In the genomic region with DNA sequence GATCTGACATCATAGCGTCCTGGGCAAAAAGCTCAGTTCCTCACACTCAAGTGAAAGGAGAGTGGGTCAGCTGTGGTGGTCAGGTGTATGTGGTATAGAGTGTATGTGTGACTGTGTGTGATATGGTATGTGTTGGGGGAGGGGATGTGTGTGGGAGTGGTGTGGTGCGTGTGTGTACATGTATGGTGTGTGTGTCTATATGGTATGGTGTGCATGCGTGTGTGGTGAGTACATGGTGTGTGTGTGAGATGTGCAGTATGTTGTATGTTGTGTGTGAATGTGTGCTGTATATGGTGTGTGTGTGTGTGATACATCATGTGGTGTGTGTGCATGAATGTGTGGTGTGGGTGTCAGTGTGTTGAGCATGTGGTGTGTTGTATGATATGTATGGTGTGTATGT, we compare ENCODE assay signal across 19 cellular contexts. TPM values are rescaled to one million over a fixed set of nuclear protein-coding genes. Genes with fewer than 3 reads are reported as not detected.
DNase-seq lines count a peak whose midpoint lies in the region; ATAC-seq, FAIRE-seq and TF ChIP-seq lines count a peak whose summit lies in the region.
"Had no signal": no experiment of that assay in that cellular context is flagged by ENCODE, and none has a peak within 500 bp of the region (broad histone marks: within the 10 kb centered on the region; RNA-seq: fewer than 3 reads in every experiment).

No MANE protein-coding gene starts in this region.

- no peaks in the 10 kb centered on the region for H3K36me3 Mint-ChIP-seq in stimulated activated effector memory CD8-positive, alpha-beta T cell treated with anti-CD3 and anti-CD28 coated beads, Interleukin-12 subunit alpha, Interleukin-12 subunit beta, amount 100 ng/mL, for 72 hours

- H3K9ac ChIP-seq in GM12878 (ENCODE audit: control insufficient read depth, insufficient read depth, low read length): no peak overlapping the region
- H3K9ac ChIP-seq in mesenchymal stem cell (ENCODE audit: low read length): no peak overlapping the region

- H3K4me2 ChIP-seq in GM12878 (ENCODE audit: control insufficient read depth, insufficient read depth) (no peak overlapping the region), mesenchymal stem cell (ENCODE audit: low read length, poor library complexity, severe bottlenecking) (no peak overlapping the region)

- in situ Hi-C loops in GM12878 (cut with MboI): no loop called here

- H3K36me3 ChIP-seq in HEK293 (ENCODE audit: control insufficient read depth in 2 of 2, insufficient read depth in 1 of 2, low read length in 2 of 2) (no peaks in the 10 kb centered on the region), GM12878 (ENCODE audit: control insufficient read depth in 2 of 2, insufficient read depth in 2 of 2, low read length in 1 of 2) (no peaks in the 10 kb centered on the region), mesenchymal stem cell (ENCODE audit: control insufficient read depth in 1 of 2, insufficient read depth in 2 of 2, low read depth in 1 of 2, low read length in 2 of 2) (no peaks in the 10 kb centered on the region)
- H3K36me3 ChIP-seq: BE2C had no signal

- ATAC-seq in GM12878 (no peak), GM21367 (IDR thresholded peaks at IDR 0.05; ENCODE audit: unreplicated experiment) (no peak)
- ATAC-seq in stimulated activated effector memory CD8-positive, alpha-beta T cell treated with anti-CD3 and anti-CD28 coated beads, Interleukin-12 subunit alpha, Interleukin-12 subunit beta, amount 100 ng/mL, for 72 hours: peak; percentile 26
- ATAC-seq: HCT116 had no signal

- no peak overlapping the region for H2AK5ac ChIP-seq in mesenchymal stem cell (ENCODE audit: low read length, severe bottlenecking)

- no peak overlapping the region for H3K14ac ChIP-seq in mesenchymal stem cell (ENCODE audit: low read length in 2 of 2)

- H3K4me1 ChIP-seq in HEK293 (ENCODE audit: control insufficient read depth, insufficient read depth, low read length) (no peaks in the 10 kb centered on the region), GM12878 (ENCODE audit: control insufficient read depth, insufficient read depth, low read length) (no peaks in the 10 kb centered on the region), mesenchymal stem cell (ENCODE audit: control insufficient read depth, insufficient read depth, low read depth, low read length) (no peaks in the 10 kb centered on the region)
- H3K4me1 ChIP-seq: BE2C had no signal

- RAD21 ChIA-PET in GM12878 (lab: Charles Lee; ENCODE audit: unreplicated experiment): no interaction called here

- H2BK120ac ChIP-seq in mesenchymal stem cell (ENCODE audit: low read depth, low read length): no peak overlapping the region

- DNase-seq in GM12878 (ENCODE audit: low read depth, low spot score): no peak
- DNase-seq in mesenchymal stem cell: no peak
- DNase-seq in stimulated activated effector memory CD8-positive, alpha-beta T cell treated with anti-CD3 and anti-CD28 coated beads, Interleukin-12 subunit alpha, Interleukin-12 subunit beta, amount 100 ng/mL, for 72 hours (ENCODE audit: low spot score in 2 of 2): no peak
- DNase-seq in NCI-H510A (lab: John Stamatoyannopoulos, UW): no peak
- no peak for DNase-seq in stimulated activated CD8-positive, alpha-beta memory T cell treated with anti-CD3 and anti-CD28 coated beads, Interleukin-4, amount 100 ng/mL, for 48 hours
- DNase-seq: BE2C; CD4-positive, alpha-beta memory T cell; DMS79 had no signal

- TF ChIP-seq EP300 in GM12878 (IDR thresholded peaks at IDR 0.05; ENCODE audit: borderline replicate concordance in 1 of 2, control insufficient read depth in 1 of 2, low read depth in 2 of 2, low read length in 2 of 2): no peak

- no peak for TF ChIP-seq POLR2A in GM12878 (IDR thresholded peaks at IDR 0.05; ENCODE audit: low read depth, low read length)

- no peak overlapping the region for H2BK15ac ChIP-seq in mesenchymal stem cell (ENCODE audit: low read depth, poor library complexity, severe bottlenecking)

- H2BK12ac ChIP-seq in mesenchymal stem cell (ENCODE audit: low read length in 2 of 2): no peak overlapping the region

- POLR2A ChIA-PET in HEK293 (lab: Yijun Ruan, JAX): no interaction called here
- POLR2A ChIA-PET in GM12878 (lab: Charles Lee): no interaction called here

- H3K4me3 ChIP-seq in HEK293 (ENCODE audit: low read depth, low read length): no peak overlapping the region
- no peak overlapping the region for H3K4me3 ChIP-seq in GM12878
- H3K4me3 ChIP-seq in mesenchymal stem cell (ENCODE audit: insufficient read depth in 1 of 2, low read depth in 1 of 2, low read length in 2 of 2): no peak overlapping the region

- H4K8ac ChIP-seq in mesenchymal stem cell (ENCODE audit: low read length): no peak overlapping the region

- H3K27me3 ChIP-seq in GM12878 (replicated peaks in 1 of 2; ENCODE audit: control insufficient read depth in 2 of 2, insufficient read depth in 2 of 2, low read length in 1 of 2) (no peaks in the 10 kb centered on the region), mesenchymal stem cell (ENCODE audit: control insufficient read depth in 1 of 2, insufficient read depth in 1 of 2, low read length in 2 of 2) (peaks cover 7 to 12% of the 10 kb centered on the region in 2 experiments)
- H3K27me3 ChIP-seq: BE2C had no signal

- FAIRE-seq in GM12878 (lab: Jason Lieb, UNC): peak; percentile 23
- FAIRE-seq: A204.1, GM12892, GM19239, H54 had no signal

- no peak overlapping the region for H3K27ac ChIP-seq in HEK293 (ENCODE audit: extremely low read depth, low read depth, low read length)
- H3K27ac ChIP-seq in GM12878 (ENCODE audit: control insufficient read depth, insufficient read depth): no peak overlapping the region
- H3K27ac ChIP-seq in mesenchymal stem cell (ENCODE audit: low read length, poor library complexity, severe bottlenecking): no peak overlapping the region
- H3K27ac ChIP-seq: C4-2B had no signal

- H3K18ac ChIP-seq in mesenchymal stem cell (ENCODE audit: low read depth in 1 of 2, low read length in 2 of 2): no peak overlapping the region

- no peak overlapping the region for H3K27ac Mint-ChIP-seq in stimulated activated effector memory CD8-positive, alpha-beta T cell treated with anti-CD3 and anti-CD28 coated beads, Interleukin-12 subunit alpha, Interleukin-12 subunit beta, amount 100 ng/mL, for 72 hours
- H3K27ac Mint-ChIP-seq: CD4-positive, alpha-beta memory T cell had no signal

- SMC1A ChIA-PET in GM12878 (lab: Charles Lee; ENCODE audit: uncharacterized antibody, unreplicated experiment): no interaction called here

- H4K91ac ChIP-seq in mesenchymal stem cell (ENCODE audit: low read length): peak overlapping the region; percentile 20

- BruUV-seq in GM12878 (replicated peaks; lab: Mats Ljungman, UMichigan): no TSS peak

- H4K20me1 ChIP-seq in GM12878 (ENCODE audit: control insufficient read depth, insufficient read depth): no peaks in the 10 kb centered on the region

- H3K23ac ChIP-seq in mesenchymal stem cell (ENCODE audit: low read length in 2 of 2): no peak overlapping the region

- no peaks in the 10 kb centered on the region for H3K79me2 ChIP-seq in GM12878 (ENCODE audit: control insufficient read depth, insufficient read depth, low read length)

- CTCF ChIA-PET in HEK293 (lab: Yijun Ruan, JAX): no interaction called here
- CTCF ChIA-PET in GM12878 (lab: Yijun Ruan, JAX): no interaction called here

- H2BK5ac ChIP-seq in mesenchymal stem cell (ENCODE audit: low read depth, low read length, poor library complexity, severe bottlenecking): no peak overlapping the region

- H3K79me1 ChIP-seq in mesenchymal stem cell (replicated peaks; ENCODE audit: low read length, poor library complexity, severe bottlenecking): no peaks in the 10 kb centered on the region

- no peak overlapping the region for H2AFZ ChIP-seq in GM12878 (ENCODE audit: control insufficient read depth, low read depth, low read length)
- no peak overlapping the region for H2AFZ ChIP-seq in mesenchymal stem cell (ENCODE audit: low read depth, low read length)

- WGBS in GM12878 (ENCODE audit: insufficient coverage, insufficient replicate concordance, low lambda C conversion rate, missing lambda C conversion rate): 72% methylated on average over 3 of the region's 3 CpGs
- WGBS in mesenchymal stem cell: 86% methylated on average over 3 of the region's 3 CpGs

- no peaks in the 10 kb centered on the region for H3K4me1 Mint-ChIP-seq in stimulated activated effector memory CD8-positive, alpha-beta T cell treated with anti-CD3 and anti-CD28 coated beads, Interleukin-12 subunit alpha, Interleukin-12 subunit beta, amount 100 ng/mL, for 72 hours
- H3K4me1 Mint-ChIP-seq: CD4-positive, alpha-beta memory T cell had no signal

- TF ChIP-seq RAD21 in GM12878 (IDR thresholded peaks at IDR 0.05; ENCODE audit: insufficient read depth, low read depth, low read length): no peak

- no peak overlapping the region for H3K4me3 Mint-ChIP-seq in stimulated activated effector memory CD8-positive, alpha-beta T cell treated with anti-CD3 and anti-CD28 coated beads, Interleukin-12 subunit alpha, Interleukin-12 subunit beta, amount 100 ng/mL, for 72 hours
- H3K4me3 Mint-ChIP-seq: CD4-positive, alpha-beta memory T cell had no signal

- H3K9me3 Mint-ChIP-seq in stimulated activated effector memory CD8-positive, alpha-beta T cell treated with anti-CD3 and anti-CD28 coated beads, Interleukin-12 subunit alpha, Interleukin-12 subunit beta, amount 100 ng/mL, for 72 hours: peaks cover 7% of the 10 kb centered on the region

- intact Hi-C loops in GM12878 (cut with micrococcal nuclease; ENCODE audit: unreplicated experiment): no loop called here

- no peak for TF ChIP-seq CTCF in HEK293 (tag by site-specific recombination; IDR thresholded peaks at IDR 0.05)
- no peak for TF ChIP-seq CTCF in GM12878 (IDR thresholded peaks at IDR 0.05 in 2 of 3, conservative IDR thresholded peaks at IDR 0.05 in 1 of 3; ENCODE audit: control insufficient read depth in 2 of 3, extremely low read depth in 1 of 3, insufficient read depth in 1 of 3, low read depth in 3 of 3, low read length in 3 of 3)

- H3K9me3 ChIP-seq in HEK293 (ENCODE audit: control insufficient read depth, insufficient read depth, low read depth, low read length) (no peaks in the 10 kb centered on the region), GM12878 (replicated peaks; ENCODE audit: control insufficient read depth, insufficient read depth, low read length) (peaks cover 3% of the 10 kb centered on the region; the same call in 1 of the 3 replicates), mesenchymal stem cell (ENCODE audit: control insufficient read depth, low read length) (peaks cover 16% of the 10 kb centered on the region)
- H3K9me3 ChIP-seq: BE2C had no signal

- H3K4ac ChIP-seq in mesenchymal stem cell (ENCODE audit: low read depth in 1 of 2, low read length in 2 of 2): no peak overlapping the region

RNA-seq across cellular contexts. Expression of gene FAM3B, which starts 20.9 kb away (rescaled TPM):
- not detected in 2 replicates for total RNA-seq in GM12878 (2013; cell fraction: nucleolus; rRNA removed)
- total RNA-seq in GM12878 (2014; rRNA removed): not detected in 2 replicates
- total RNA-seq in GM12878 (2014; rRNA removed; fragmentation: Illumina TruSeq; extraction: Trizol): not detected in 2 replicates
- not detected in 2 replicates for total RNA-seq in GM12878 (2021)
- polyA plus RNA-seq in GM12878 (2011; ENCODE audit: low read depth): not detected
- 0.09 and 0.12 TPM in 2 replicates for polyA plus RNA-seq in GM12878 (2011; rRNA removed)
- polyA plus RNA-seq in GM12878 (2011; cell fraction: cytosol; rRNA removed): 0.06 TPM in 1 of 2 replicates, not detected in the other
- 0.15 TPM in 1 of 2 replicates, not detected in the other for polyA plus RNA-seq in GM12878 (2011; cell fraction: nucleus; rRNA removed)
- polyA plus RNA-seq in GM12878 (2012): not detected in 2 replicates
- polyA plus RNA-seq in GM12878 (2014; fragmentation: Illumina TruSeq; extraction: Trizol): not detected in 2 replicates
- polyA plus RNA-seq in GM12878 (2014; fragmentation: Nextera tagmentation; extraction: Ambion mirVana): not detected
- polyA plus RNA-seq in GM12878 (2014; rRNA removed): not detected in 2 replicates
- polyA plus RNA-seq in GM12878 (2016; fragmentation: Nextera tagmentation; extraction: Ambion mirVana): not detected
- polyA minus RNA-seq in GM12878 (2011; rRNA and poly(A)+ RNA removed): not detected in 2 replicates
- polyA minus RNA-seq in GM12878 (2011; cell fraction: cytosol; rRNA and poly(A)+ RNA removed): not detected in 2 replicates
- polyA minus RNA-seq in GM12878 (2011; cell fraction: nucleus; rRNA and poly(A)+ RNA removed): not detected in 2 replicates
- not detected for polyA plus RNA-seq in mesenchymal stem cell (2013, experiment 1 of 2)
- not detected for polyA plus RNA-seq in mesenchymal stem cell (2013, experiment 2 of 2)
- total RNA-seq: CD4-positive, alpha-beta memory T cell; G401; HT-29 had no signal
- polyA plus RNA-seq: AG04450; CD4-positive, alpha-beta memory T cell had no signal

RNA-seq across cellular contexts. Expression of gene MX2, which starts 24.3 kb away (rescaled TPM):
- total RNA-seq in GM12878 (2013; cell fraction: nucleolus; rRNA removed): 393 and 402 TPM in 2 replicates
- total RNA-seq in GM12878 (2014; rRNA removed) (43.3 and 51.0 TPM in 2 replicates), GM12878 (2014; rRNA removed; fragmentation: Illumina TruSeq; extraction: Trizol) (53.8 and 54.1 TPM in 2 replicates), GM12878 (2021) (49.0 and 52.2 TPM in 2 replicates)
- 32.5 TPM for polyA plus RNA-seq in GM12878 (2011; ENCODE audit: low read depth)
- polyA plus RNA-seq in GM12878 (2011; rRNA removed) (167 and 182 TPM in 2 replicates), GM12878 (2014; fragmentation: Illumina TruSeq; extraction: Trizol) (85.0 and 133 TPM in 2 replicates), GM12878 (2014; fragmentation: Nextera tagmentation; extraction: Ambion mirVana) (10 to 100 TPM; 10.5 to 13.9 TPM), GM12878 (2014; rRNA removed) (42.4 and 49.7 TPM in 2 replicates), GM12878 (2016; fragmentation: Nextera tagmentation; extraction: Ambion mirVana) (10 to 100 TPM; 25.3 to 26.7 TPM)
- polyA plus RNA-seq in GM12878 (2011; cell fraction: cytosol; rRNA removed): 135 and 137 TPM in 2 replicates
- polyA plus RNA-seq in GM12878 (2011; cell fraction: nucleus; rRNA removed): 152 and 184 TPM in 2 replicates
- polyA plus RNA-seq in GM12878 (2012): 46.6 and 49.9 TPM in 2 replicates
- 143 and 159 TPM in 2 replicates for polyA minus RNA-seq in GM12878 (2011; rRNA and poly(A)+ RNA removed)
- 45.2 and 49.5 TPM in 2 replicates for polyA minus RNA-seq in GM12878 (2011; cell fraction: cytosol; rRNA and poly(A)+ RNA removed)
- polyA minus RNA-seq in GM12878 (2011; cell fraction: nucleus; rRNA and poly(A)+ RNA removed): 100.0 and 124 TPM in 2 replicates
- 6.2 TPM for polyA plus RNA-seq in mesenchymal stem cell (2013, experiment 1 of 2)
- 6.3 TPM for polyA plus RNA-seq in mesenchymal stem cell (2013, experiment 2 of 2)
- total RNA-seq: G401 had no signal
